8 cellular contexts compared by ENCODE assay signal in genomic region chr17:83155128-83156081, GRCh38.
DNase-seq lines count a peak whose midpoint lies in the region; ATAC-seq and TF ChIP-seq lines count a peak whose summit lies in the region.

No MANE protein-coding gene starts in this region.

- no peaks in the 10 kb centered on the region for H3K36me3 Mint-ChIP-seq in HFFc6 (ENCODE audit: low read depth)
- H3K36me3 Mint-ChIP-seq in central memory CD8-positive, alpha-beta T cell (ENCODE audit: insufficient read depth), result peaks cover 1% of the 10 kb centered on the region
- no peaks in the 10 kb centered on the region for H3K36me3 Mint-ChIP-seq in naive thymus-derived CD8-positive, alpha-beta T cell

- H3K27ac Mint-ChIP-seq in HFFc6, result peak overlapping the region; percentile 93
- H3K27ac Mint-ChIP-seq in central memory CD8-positive, alpha-beta T cell (ENCODE audit: low read depth), result peak overlapping the region; percentile 82
- H3K27ac Mint-ChIP-seq in naive thymus-derived CD8-positive, alpha-beta T cell, result peak overlapping the region in 1 of 10 donors; percentile 38

- H3K4me1 Mint-ChIP-seq in HFFc6 (ENCODE audit: low read depth), result peaks cover 33% of the 10 kb centered on the region
- H3K4me1 Mint-ChIP-seq in central memory CD8-positive, alpha-beta T cell, result no peaks in the 10 kb centered on the region
- peaks cover 0 to 8% (median 6%) of the 10 kb centered on the region in 4 donors for H3K4me1 Mint-ChIP-seq in naive thymus-derived CD8-positive, alpha-beta T cell

- POLR2A ChIA-PET in naive thymus-derived CD8-positive, alpha-beta T cell (lab: Charles Lee), result no interaction called here

- TF ChIP-seq CTCF in HFFc6 (IDR thresholded peaks at IDR 0.05), result no peak

- H3K9me3 Mint-ChIP-seq in HFFc6, result no peaks in the 10 kb centered on the region
- H3K9me3 Mint-ChIP-seq in central memory CD8-positive, alpha-beta T cell, result no peaks in the 10 kb centered on the region
- no peaks in the 10 kb centered on the region for H3K9me3 Mint-ChIP-seq in naive thymus-derived CD8-positive, alpha-beta T cell

- H3K27me3 Mint-ChIP-seq in HFFc6 (ENCODE audit: insufficient read depth), result peaks cover 4% of the 10 kb centered on the region; the same call in 1 of the 2 replicates
- peaks cover 54% of the 10 kb centered on the region for H3K27me3 Mint-ChIP-seq in central memory CD8-positive, alpha-beta T cell
- peaks cover 0 to 12% (median 2%) of the 10 kb centered on the region in 5 donors for H3K27me3 Mint-ChIP-seq in naive thymus-derived CD8-positive, alpha-beta T cell

- DNase-seq in AG08396 (ENCODE audit: low spot score) (peak; percentile 72), HFFc6 (peak; percentile 95), mucosa of gallbladder (ENCODE audit: low spot score) (peak; percentile 13), putamen (ENCODE audit: low spot score) (no peak)
- peak; percentile 8 to 9 for DNase-seq in central memory CD8-positive, alpha-beta T cell (ENCODE audit: low spot score in 2 of 2)
- DNase-seq in naive thymus-derived CD8-positive, alpha-beta T cell, result no peak

- H3K4me3 Mint-ChIP-seq in HFFc6, result peak overlapping the region; percentile 78
- no peak overlapping the region for H3K4me3 Mint-ChIP-seq in central memory CD8-positive, alpha-beta T cell
- peak overlapping the region in 1 of 10 donors; percentile 2 for H3K4me3 Mint-ChIP-seq in naive thymus-derived CD8-positive, alpha-beta T cell

- ATAC-seq in central memory CD8-positive, alpha-beta T cell (replicated peaks; ENCODE audit: extremely low read depth, poor library complexity, severe bottlenecking), result no peak
- ATAC-seq in naive thymus-derived CD8-positive, alpha-beta T cell, result no peak
- ATAC-seq in GM21619 (IDR thresholded peaks at IDR 0.05; ENCODE audit: unreplicated experiment) (no peak), HG03521 (IDR thresholded peaks at IDR 0.05; ENCODE audit: unreplicated experiment) (no peak)

Comparison
In these comparisons a context has a peak if more than half of its experiments do, and no peak if none do; other contexts are left out.
1. DNase-seq: peak in AG08396 (single experiment), HFFc6 (single experiment), central memory CD8-positive, alpha-beta T cell (2 of 2) and mucosa of gallbladder (single experiment); none in naive thymus-derived CD8-positive, alpha-beta T cell (0 of 10) and putamen (single experiment).